8 cellular contexts compared by ENCODE assay signal in genomic region chr3:143977326-143978262, GRCh38. TPM values are rescaled to one million over a fixed set of nuclear protein-coding genes. Genes with fewer than 3 reads are reported as not detected.
DNase-seq lines count a peak whose midpoint lies in the region; ATAC-seq and TF ChIP-seq lines count a peak whose summit lies in the region.

No MANE protein-coding gene starts in this region.

- POLR2A ChIA-PET in activated B cell treated with CpG ODN at 0.5 μM for 24 hours (lab: Charles Lee): no interaction called here
- POLR2A ChIA-PET in naive thymus-derived CD8-positive, alpha-beta T cell (lab: Charles Lee): no interaction called here

- H3K4me3 Mint-ChIP-seq in activated naive CD8-positive, alpha-beta T cell treated with anti-CD3 and anti-CD28 coated beads, Interleukin-2, amount 50 U/mL, for 24 hours: peak overlapping the region; percentile 18
- no peak overlapping the region for H3K4me3 Mint-ChIP-seq in activated naive CD8-positive, alpha-beta T cell treated with anti-CD3 and anti-CD28 coated beads for 36 hours
- H3K4me3 Mint-ChIP-seq in activated B cell treated with CpG ODN at 0.5 μM for 24 hours: peak overlapping the region; percentile 59
- H3K4me3 Mint-ChIP-seq in naive thymus-derived CD8-positive, alpha-beta T cell: peak overlapping the region; percentile 9 to 59 (median 46)

- DNase-seq in activated naive CD8-positive, alpha-beta T cell treated with anti-CD3 and anti-CD28 coated beads, Interleukin-2, amount 50 U/mL, for 24 hours: no peak
- DNase-seq in activated naive CD8-positive, alpha-beta T cell treated with anti-CD3 and anti-CD28 coated beads for 36 hours: no peak
- no peak for DNase-seq in activated B cell treated with CpG ODN at 0.5 μM for 24 hours
- no peak for DNase-seq in naive thymus-derived CD8-positive, alpha-beta T cell
- no peak for DNase-seq in NCI-H345 treated with DMSO at 0.1 percent for 48 hours (lab: John Stamatoyannopoulos, UW; ENCODE audit: unreplicated experiment)
- DNase-seq in brain microvascular endothelial cell: no peak
- DNase-seq in EL: no peak

- no peak overlapping the region for H3K27ac Mint-ChIP-seq in activated naive CD8-positive, alpha-beta T cell treated with anti-CD3 and anti-CD28 coated beads, Interleukin-2, amount 50 U/mL, for 24 hours
- no peak overlapping the region for H3K27ac Mint-ChIP-seq in activated naive CD8-positive, alpha-beta T cell treated with anti-CD3 and anti-CD28 coated beads for 36 hours
- H3K27ac Mint-ChIP-seq in activated B cell treated with CpG ODN at 0.5 μM for 24 hours: peak overlapping the region; percentile 50
- peak overlapping the region in 1 of 10 donors; percentile 33 for H3K27ac Mint-ChIP-seq in naive thymus-derived CD8-positive, alpha-beta T cell

- no peak overlapping the region for H3K27ac ChIP-seq in brain microvascular endothelial cell

- peaks cover 52% of the 10 kb centered on the region for H3K4me1 Mint-ChIP-seq in activated naive CD8-positive, alpha-beta T cell treated with anti-CD3 and anti-CD28 coated beads, Interleukin-2, amount 50 U/mL, for 24 hours
- peaks cover 27% of the 10 kb centered on the region for H3K4me1 Mint-ChIP-seq in activated naive CD8-positive, alpha-beta T cell treated with anti-CD3 and anti-CD28 coated beads for 36 hours
- peaks cover 73% of the 10 kb centered on the region for H3K4me1 Mint-ChIP-seq in activated B cell treated with CpG ODN at 0.5 μM for 24 hours
- H3K4me1 Mint-ChIP-seq in naive thymus-derived CD8-positive, alpha-beta T cell: peaks cover 29 to 80% (median 53%) of the 10 kb centered on the region in 4 donors

- CTCF ChIA-PET in activated B cell treated with CpG ODN at 0.5 μM for 24 hours (lab: Charles Lee): interaction anchor here (0.9 to 1.5 kb wide), 2 partner anchors 52 to 884 kb away, joined by 4 to 5 read pairs; no protein-coding TSS in a partner anchor

- no peaks in the 10 kb centered on the region for H3K9me3 Mint-ChIP-seq in activated naive CD8-positive, alpha-beta T cell treated with anti-CD3 and anti-CD28 coated beads, Interleukin-2, amount 50 U/mL, for 24 hours
- no peaks in the 10 kb centered on the region for H3K9me3 Mint-ChIP-seq in activated naive CD8-positive, alpha-beta T cell treated with anti-CD3 and anti-CD28 coated beads for 36 hours
- peaks cover under 1% of the 10 kb centered on the region for H3K9me3 Mint-ChIP-seq in activated B cell treated with CpG ODN at 0.5 μM for 24 hours
- no peaks in the 10 kb centered on the region for H3K9me3 Mint-ChIP-seq in naive thymus-derived CD8-positive, alpha-beta T cell

- in situ Hi-C loops in brain microvascular endothelial cell (cut with HindIII; ENCODE audit: low pct_ligation_motif_present, low sequenced_read_pairs): no loop called here

- no peaks in the 10 kb centered on the region for H3K27me3 ChIP-seq in brain microvascular endothelial cell (replicated peaks)

- peaks cover 4% of the 10 kb centered on the region for H3K36me3 Mint-ChIP-seq in activated naive CD8-positive, alpha-beta T cell treated with anti-CD3 and anti-CD28 coated beads, Interleukin-2, amount 50 U/mL, for 24 hours (ENCODE audit: low read depth)
- H3K36me3 Mint-ChIP-seq in activated naive CD8-positive, alpha-beta T cell treated with anti-CD3 and anti-CD28 coated beads for 36 hours: peaks cover 7% of the 10 kb centered on the region
- H3K36me3 Mint-ChIP-seq in activated B cell treated with CpG ODN at 0.5 μM for 24 hours (ENCODE audit: low read depth): peaks cover 13% of the 10 kb centered on the region
- H3K36me3 Mint-ChIP-seq in naive thymus-derived CD8-positive, alpha-beta T cell: peaks cover 4 to 7% (median 5%) of the 10 kb centered on the region in 3 donors

- TF ChIP-seq CTCF in activated B cell treated with CpG ODN at 0.5 μM for 24 hours (IDR thresholded peaks at IDR 0.05) (no peak), brain microvascular endothelial cell (IDR thresholded peaks at IDR 0.05; ENCODE audit: low read depth, low read length, missing control alignments) (no peak)

- intact Hi-C loops in activated B cell treated with CpG ODN at 0.5 μM for 24 hours (cut with micrococcal nuclease): loop anchor here (10.0 kb wide), 3 partner anchors 297 to 577 kb away; no protein-coding TSS in a partner anchor

- no peaks in the 10 kb centered on the region for H3K36me3 ChIP-seq in brain microvascular endothelial cell (replicated peaks)

- H3K27me3 Mint-ChIP-seq in activated naive CD8-positive, alpha-beta T cell treated with anti-CD3 and anti-CD28 coated beads, Interleukin-2, amount 50 U/mL, for 24 hours: no peaks in the 10 kb centered on the region
- H3K27me3 Mint-ChIP-seq in activated naive CD8-positive, alpha-beta T cell treated with anti-CD3 and anti-CD28 coated beads for 36 hours: no peaks in the 10 kb centered on the region
- H3K27me3 Mint-ChIP-seq in activated B cell treated with CpG ODN at 0.5 μM for 24 hours: no peaks in the 10 kb centered on the region
- no peaks in the 10 kb centered on the region for H3K27me3 Mint-ChIP-seq in naive thymus-derived CD8-positive, alpha-beta T cell

- ATAC-seq in activated naive CD8-positive, alpha-beta T cell treated with anti-CD3 and anti-CD28 coated beads, Interleukin-2, amount 50 U/mL, for 24 hours: no peak
- ATAC-seq in HG03108 (IDR thresholded peaks at IDR 0.05; ENCODE audit: unreplicated experiment) (peak; percentile 23), activated B cell treated with CpG ODN at 0.5 μM for 24 hours (ENCODE audit: low read depth) (no peak)
- no peak for ATAC-seq in naive thymus-derived CD8-positive, alpha-beta T cell

- H3K4me3 ChIP-seq in brain microvascular endothelial cell (ENCODE audit: low read depth, low read length): no peak overlapping the region

RNA-seq across cellular contexts. Expression of gene DIPK2A, which starts 6.0 kb away (rescaled TPM):
- 10 to 100 TPM; 10.2 to 10.9 TPM for total RNA-seq in activated naive CD8-positive, alpha-beta T cell treated with anti-CD3 and anti-CD28 coated beads for 36 hours
- 19.0 and 23.0 TPM in 2 replicates for total RNA-seq in activated B cell treated with CpG ODN at 0.5 μM for 24 hours
- total RNA-seq in naive thymus-derived CD8-positive, alpha-beta T cell: 10 to 100 TPM; 16.1 to 17.3 TPM
- 1 to 10 TPM; 5.3 to 7.3 (median 5.9) TPM for polyA plus RNA-seq in naive thymus-derived CD8-positive, alpha-beta T cell
